In the genomic region with DNA sequence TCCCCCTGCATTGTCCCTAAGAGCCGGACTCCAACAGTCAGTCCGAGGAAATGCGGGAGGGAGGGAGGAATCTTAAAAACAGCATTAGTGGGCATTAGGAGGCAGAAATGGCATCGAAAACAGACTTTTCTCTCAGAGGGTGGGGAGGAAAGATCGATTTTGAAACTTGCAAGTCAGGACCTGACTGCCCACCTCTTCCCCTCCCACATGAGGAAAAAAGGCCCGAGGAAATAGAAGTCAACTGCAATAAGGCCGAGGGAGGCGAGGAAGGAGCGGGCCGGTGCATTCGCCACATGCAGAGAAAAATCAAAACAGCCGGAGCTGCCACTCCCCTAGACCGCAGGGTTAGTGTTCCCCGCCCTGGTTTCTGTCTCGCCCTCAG, we compare ENCODE assay signal across 13 cellular contexts. TPM values are rescaled to one million over a fixed set of nuclear protein-coding genes. Genes with fewer than 3 reads are reported as not detected.
DNase-seq lines count a peak whose midpoint lies in the region; ATAC-seq, FAIRE-seq and TF ChIP-seq lines count a peak whose summit lies in the region.
"Had no signal": no experiment of that assay in that cellular context is flagged by ENCODE, and none has a peak within 500 bp of the region (broad histone marks: within the 10 kb centered on the region; RNA-seq: fewer than 3 reads in every experiment).

No MANE protein-coding gene starts in this region.

- dilution Hi-C loops in keratinocyte (cut with MboI; ENCODE audit: extremely low pct_ligation_motif_present, low sequenced_read_pairs): no loop called here

- CTCF ChIA-PET in activated CD4-positive, alpha-beta T cell treated with anti-CD3 and anti-CD28 coated beads, Interleukin-2, amount 10 ng/mL, durations not matched to agents 7 days and 5 days (lab: Charles Lee): interaction anchor here (3.1 kb wide), 1 partner anchor 12 kb away, joined by 15 read pairs; no protein-coding TSS in a partner anchor
- CTCF ChIA-PET in activated B cell treated with CpG ODN at 0.5 μM for 24 hours (lab: Charles Lee): interaction anchor here (1.9 kb wide), 1 partner anchor 12 kb away, joined by 13 read pairs; no protein-coding TSS in a partner anchor

- ATAC-seq in activated B cell treated with CpG ODN at 0.5 μM for 24 hours (ENCODE audit: low read depth) (peak; percentile 36), GM18907 (IDR thresholded peaks at IDR 0.05; ENCODE audit: unreplicated experiment) (no peak)
- ATAC-seq in stimulated activated naive CD8-positive, alpha-beta T cell treated with anti-CD3 and anti-CD28 coated beads, Interleukin-15, amount 100 ng/mL, for 72 hours: no peak
- ATAC-seq: body of pancreas, foreskin keratinocyte had no signal

- no peaks in the 10 kb centered on the region for H3K9me3 Mint-ChIP-seq in activated CD4-positive, alpha-beta T cell treated with anti-CD3 and anti-CD28 coated beads, Interleukin-2, amount 10 ng/mL, durations not matched to agents 7 days and 5 days
- H3K9me3 Mint-ChIP-seq in activated B cell treated with CpG ODN at 0.5 μM for 24 hours: no peaks in the 10 kb centered on the region
- H3K9me3 Mint-ChIP-seq in stimulated activated naive CD8-positive, alpha-beta T cell treated with anti-CD3 and anti-CD28 coated beads, Interleukin-15, amount 100 ng/mL, for 72 hours: no peaks in the 10 kb centered on the region

- H3K9me3 ChIP-seq in keratinocyte (ENCODE audit: control insufficient read depth, low read depth, low read length): no peaks in the 10 kb centered on the region
- H3K9me3 ChIP-seq: body of pancreas had no signal

- H3K36me3 ChIP-seq in keratinocyte (ENCODE audit: control insufficient read depth in 2 of 2, extremely low read depth in 1 of 2, insufficient read depth in 2 of 2, low read length in 2 of 2): no peaks in the 10 kb centered on the region

- H3K27ac Mint-ChIP-seq in activated CD4-positive, alpha-beta T cell treated with anti-CD3 and anti-CD28 coated beads, Interleukin-2, amount 10 ng/mL, durations not matched to agents 7 days and 5 days: peak overlapping the region; percentile 72
- H3K27ac Mint-ChIP-seq in activated B cell treated with CpG ODN at 0.5 μM for 24 hours: peak overlapping the region; percentile 30
- no peak overlapping the region for H3K27ac Mint-ChIP-seq in stimulated activated naive CD8-positive, alpha-beta T cell treated with anti-CD3 and anti-CD28 coated beads, Interleukin-15, amount 100 ng/mL, for 72 hours

- H3K9ac ChIP-seq in keratinocyte (ENCODE audit: control insufficient read depth, extremely low read depth, insufficient read depth, low read length): no peak overlapping the region

- no peak overlapping the region for H3K27ac ChIP-seq in keratinocyte (ENCODE audit: control insufficient read depth, insufficient read depth, low read length)
- H3K27ac ChIP-seq: body of pancreas, foreskin keratinocyte had no signal

- H3K4me1 Mint-ChIP-seq in activated CD4-positive, alpha-beta T cell treated with anti-CD3 and anti-CD28 coated beads, Interleukin-2, amount 10 ng/mL, durations not matched to agents 7 days and 5 days: peaks cover 36% of the 10 kb centered on the region
- H3K4me1 Mint-ChIP-seq in activated B cell treated with CpG ODN at 0.5 μM for 24 hours: peaks cover 52% of the 10 kb centered on the region
- H3K4me1 Mint-ChIP-seq in stimulated activated naive CD8-positive, alpha-beta T cell treated with anti-CD3 and anti-CD28 coated beads, Interleukin-15, amount 100 ng/mL, for 72 hours: peaks cover 73% of the 10 kb centered on the region

- H2AFZ ChIP-seq in keratinocyte (ENCODE audit: control insufficient read depth, low read length): no peak overlapping the region

- no peaks in the 10 kb centered on the region for H3K79me2 ChIP-seq in keratinocyte (ENCODE audit: control insufficient read depth, insufficient read depth, low read length)

- TF ChIP-seq CTCF in activated B cell treated with CpG ODN at 0.5 μM for 24 hours (IDR thresholded peaks at IDR 0.05) (no peak), keratinocyte (optimal IDR thresholded peaks at IDR 0.05 in 1 of 3, IDR thresholded peaks at IDR 0.05 in 1 of 3, conservative IDR thresholded peaks at IDR 0.05 in 1 of 3; ENCODE audit: extremely low read depth in 1 of 3, insufficient read depth in 2 of 3, low read length in 3 of 3) (no peak)

- intact Hi-C loops in activated B cell treated with CpG ODN at 0.5 μM for 24 hours (cut with micrococcal nuclease): loop anchor here (1.0 to 10.0 kb wide), 4 partner anchors 8 to 572 kb away; no protein-coding TSS in a partner anchor

- peak overlapping the region; percentile 54 for H3K4me2 ChIP-seq in keratinocyte (ENCODE audit: control insufficient read depth, extremely low read depth, insufficient read depth, low read depth, low read length)

- H3K27me3 Mint-ChIP-seq in activated CD4-positive, alpha-beta T cell treated with anti-CD3 and anti-CD28 coated beads, Interleukin-2, amount 10 ng/mL, durations not matched to agents 7 days and 5 days: peaks cover 73% of the 10 kb centered on the region
- H3K27me3 Mint-ChIP-seq in activated B cell treated with CpG ODN at 0.5 μM for 24 hours: peaks cover 62% of the 10 kb centered on the region
- H3K27me3 Mint-ChIP-seq in stimulated activated naive CD8-positive, alpha-beta T cell treated with anti-CD3 and anti-CD28 coated beads, Interleukin-15, amount 100 ng/mL, for 72 hours: peaks cover 99% of the 10 kb centered on the region

- peaks cover 99% of the 10 kb centered on the region for H3K27me3 ChIP-seq in keratinocyte (ENCODE audit: control insufficient read depth, extremely low read depth, insufficient read depth, low read length)

- POLR2A ChIA-PET in activated CD4-positive, alpha-beta T cell treated with anti-CD3 and anti-CD28 coated beads, Interleukin-2, amount 10 ng/mL, durations not matched to agents 7 days and 5 days (lab: Charles Lee): no interaction called here
- POLR2A ChIA-PET in activated B cell treated with CpG ODN at 0.5 μM for 24 hours (lab: Charles Lee): interaction anchor here (1.2 kb wide), 1 partner anchor 10 kb away, joined by 3 read pairs; no protein-coding TSS in a partner anchor

- H4K20me1 ChIP-seq in keratinocyte (ENCODE audit: control insufficient read depth, extremely low read depth, insufficient read depth, low read length): peaks cover 4% of the 10 kb centered on the region

- H3K4me3 Mint-ChIP-seq in activated CD4-positive, alpha-beta T cell treated with anti-CD3 and anti-CD28 coated beads, Interleukin-2, amount 10 ng/mL, durations not matched to agents 7 days and 5 days: peak overlapping the region; percentile 47
- H3K4me3 Mint-ChIP-seq in activated B cell treated with CpG ODN at 0.5 μM for 24 hours: peak overlapping the region; percentile 76
- peak overlapping the region; percentile 74 to 81 for H3K4me3 Mint-ChIP-seq in stimulated activated naive CD8-positive, alpha-beta T cell treated with anti-CD3 and anti-CD28 coated beads, Interleukin-15, amount 100 ng/mL, for 72 hours

- no peaks in the 10 kb centered on the region for H3K9me1 ChIP-seq in keratinocyte (ENCODE audit: control insufficient read depth, extremely low read depth, insufficient read depth, low read length)

- peak; percentile 27 for DNase-seq in activated CD4-positive, alpha-beta T cell treated with anti-CD3 and anti-CD28 coated beads, Interleukin-2, amount 10 ng/mL, durations not matched to agents 7 days and 5 days
- DNase-seq in activated CD4-positive, alpha-beta T cell treated with anti-CD3 and anti-CD28 coated beads for 4 hours: no peak
- DNase-seq in activated B cell treated with CpG ODN at 0.5 μM for 24 hours: no peak
- no peak for DNase-seq in keratinocyte (ENCODE audit: low read depth, low spot score)
- DNase-seq in stimulated activated naive CD8-positive, alpha-beta T cell treated with anti-CD3 and anti-CD28 coated beads, Interleukin-15, amount 100 ng/mL, for 72 hours: no peak
- no peak for DNase-seq in NCI-H345 (lab: John Stamatoyannopoulos, UW)
- DNase-seq in NCI-H1105 treated with DMSO at 0.1 percent for 48 hours (lab: John Stamatoyannopoulos, UW): no peak
- DNase-seq: body of pancreas, foreskin keratinocyte, NCI-H187 treated with DMSO at 0.1 percent for 48 hours had no signal

- H3K4me1 ChIP-seq in keratinocyte (ENCODE audit: control insufficient read depth, extremely low read depth, insufficient read depth, low read length): peaks cover 32% of the 10 kb centered on the region

- no peak for FAIRE-seq in keratinocyte (lab: Jason Lieb, UNC)
- FAIRE-seq: RCC 7860 had no signal

- H3K4me3 ChIP-seq in keratinocyte (ENCODE audit: control insufficient read depth in 2 of 3, extremely low read depth in 1 of 3, insufficient read depth in 2 of 3, low read depth in 1 of 3, low read length in 3 of 3): peak overlapping the region in 2 of 3 experiments; percentile 46 to 51
- H3K4me3 ChIP-seq: body of pancreas had no signal

- peaks cover 7% of the 10 kb centered on the region for H3K36me3 Mint-ChIP-seq in activated CD4-positive, alpha-beta T cell treated with anti-CD3 and anti-CD28 coated beads, Interleukin-2, amount 10 ng/mL, durations not matched to agents 7 days and 5 days (ENCODE audit: low read depth)
- H3K36me3 Mint-ChIP-seq in activated B cell treated with CpG ODN at 0.5 μM for 24 hours (ENCODE audit: low read depth): no peaks in the 10 kb centered on the region

RNA-seq across cellular contexts. Expression of gene LBX1, which starts 2.8 kb away (rescaled TPM):
- not detected for total RNA-seq in activated CD4-positive, alpha-beta T cell treated with anti-CD3 and anti-CD28 coated beads, Interleukin-2, amount 10 ng/mL, durations not matched to agents 7 days and 5 days
- not detected in 2 replicates for total RNA-seq in activated B cell treated with CpG ODN at 0.5 μM for 24 hours
- not detected in 3 replicates for polyA plus RNA-seq in keratinocyte
- polyA plus RNA-seq in keratinocyte (2011; ENCODE audit: low read depth): not detected
- polyA plus RNA-seq in keratinocyte (2011; cell fraction: cytosol; rRNA removed): not detected in 2 replicates
- not detected in 2 replicates for polyA plus RNA-seq in keratinocyte (2011; cell fraction: nucleus; rRNA removed)
- not detected in 2 replicates for polyA plus RNA-seq in keratinocyte (2012; ENCODE audit: low replicate concordance)
- not detected in 3 replicates for polyA minus RNA-seq in keratinocyte
- not detected for polyA minus RNA-seq in keratinocyte (2011; cell fraction: cytosol; rRNA and poly(A)+ RNA removed)
- not detected in 2 replicates for polyA minus RNA-seq in keratinocyte (2011; cell fraction: nucleus; rRNA and poly(A)+ RNA removed)
- total RNA-seq: body of pancreas, foreskin keratinocyte, temporal lobe had no signal
- polyA plus RNA-seq: foreskin keratinocyte had no signal

Comparison
In these comparisons a context has a peak if more than half of its experiments do, and no peak if none do; other contexts are left out.
1. H3K27ac Mint-ChIP-seq: peak in activated CD4-positive, alpha-beta T cell treated with anti-CD3 and anti-CD28 coated beads, Interleukin-2, amount 10 ng/mL, durations not matched to agents 7 days and 5 days (single experiment) and activated B cell treated with CpG ODN at 0.5 μM for 24 hours (single experiment); none in stimulated activated naive CD8-positive, alpha-beta T cell treated with anti-CD3 and anti-CD28 coated beads, Interleukin-15, amount 100 ng/mL, for 72 hours (0 of 2).
2. Peak in every context shown above with its lines, with median percentiles within 50 percentile points of each other: H3K4me3 Mint-ChIP-seq.